Comparison of ENCODE assay signal across 25 cellular contexts in the genomic region with DNA sequence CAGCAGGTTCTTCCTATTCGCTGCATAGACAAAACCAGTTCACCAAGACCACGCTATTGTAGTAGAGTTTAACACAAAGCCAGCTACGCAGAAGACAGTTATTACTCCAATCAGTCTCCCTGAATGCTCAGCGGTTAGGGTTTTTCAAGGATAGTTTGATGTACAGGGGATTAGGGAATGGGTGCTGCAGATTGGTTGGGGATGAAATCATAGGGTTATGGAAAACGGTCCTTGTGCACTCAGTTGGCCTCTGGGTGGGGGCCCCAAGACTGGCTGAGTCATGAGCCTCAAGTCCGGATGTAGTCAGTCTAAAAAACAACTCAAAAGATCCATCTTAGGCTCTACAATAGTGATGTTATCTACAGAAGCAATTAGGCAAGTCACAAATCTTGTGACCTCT. TPM values are rescaled to one million over a fixed set of nuclear protein-coding genes. Genes with fewer than 3 reads are reported as not detected.
"Had no signal": no experiment of that assay in that cellular context is flagged by ENCODE, and none has a peak within 500 bp of the region (broad histone marks: within the 10 kb centered on the region; RNA-seq: fewer than 3 reads in every experiment).

No MANE protein-coding gene starts in this region.

- H3K9ac ChIP-seq: neural progenitor cell had no signal

- H3K27me3 ChIP-seq: foreskin keratinocyte, hepatocyte, neural progenitor cell, pancreas, right lobe of liver, suprapubic skin, thyroid gland, uterus had no signal

- H3K27me3 Mint-ChIP-seq: natural killer cell treated with Interleukin-12 subunit alpha and Interleukin-12 subunit beta and Interleukin-15 and Interleukin-18, amount 100 ng/mL, for 72 hours; type B pancreatic cell had no signal

- H3K27ac ChIP-seq: foreskin keratinocyte, hepatocyte, neural progenitor cell, pancreas, right lobe of liver, suprapubic skin, thyroid gland had no signal

- H3K9me3 ChIP-seq: pancreas, right lobe of liver, suprapubic skin, thyroid gland, uterus had no signal

- DNase-seq: dermis blood vessel endothelial cell; erythroblast; foreskin keratinocyte; kidney; left cardiac atrium; left ventricle myocardium superior; mesenchymal stem cell; midbrain; nucleus accumbens; pancreas; right lobe of liver; stimulated activated CD4-positive, alpha-beta T cell treated with anti-CD3 and anti-CD28 coated beads, Interleukin-4, amount 100 ng/mL, for 1 hour; stimulated activated CD8-positive, alpha-beta memory T cell treated with anti-CD3 and anti-CD28 coated beads, Interleukin-4, amount 100 ng/mL, for 48 hours; stimulated activated naive CD8-positive, alpha-beta T cell treated with anti-CD3 and anti-CD28 coated beads, Interleukin-15, Interleukin-2, amounts not matched to agents 100 U/mL and 50 U/mL, for 24 hours; thyroid gland; uterus had no signal

- H3K4me3 ChIP-seq: hepatocyte, lung, neural progenitor cell, pancreas, right lobe of liver, suprapubic skin, thyroid gland, uterus had no signal

- H3K9me3 Mint-ChIP-seq: stimulated activated effector memory CD8-positive, alpha-beta T cell treated with anti-CD3 and anti-CD28 coated beads, Interleukin-12 subunit alpha, Interleukin-12 subunit beta, amount 100 ng/mL, for 72 hours; type B pancreatic cell had no signal

- H3K4me2 ChIP-seq: hepatocyte, neural progenitor cell had no signal

- H3K36me3 ChIP-seq: neural progenitor cell, pancreas, right lobe of liver, suprapubic skin, thyroid gland, uterus had no signal

- H3K4me3 Mint-ChIP-seq: natural killer cell treated with Interleukin-12 subunit alpha and Interleukin-12 subunit beta and Interleukin-15 and Interleukin-18, amount 100 ng/mL, for 72 hours; neural progenitor cell; stimulated activated effector memory CD8-positive, alpha-beta T cell treated with anti-CD3 and anti-CD28 coated beads, Interleukin-12 subunit alpha, Interleukin-12 subunit beta, amount 100 ng/mL, for 72 hours; type B pancreatic cell had no signal

- H3K4me1 ChIP-seq: foreskin keratinocyte, neural progenitor cell, pancreas, uterus had no signal

- H3K27ac Mint-ChIP-seq: natural killer cell treated with Interleukin-12 subunit alpha and Interleukin-12 subunit beta and Interleukin-15 and Interleukin-18, amount 100 ng/mL, for 72 hours; progenitor cell of endocrine pancreas; stimulated activated effector memory CD8-positive, alpha-beta T cell treated with anti-CD3 and anti-CD28 coated beads, Interleukin-12 subunit alpha, Interleukin-12 subunit beta, amount 100 ng/mL, for 72 hours; type B pancreatic cell had no signal

- ATAC-seq: foreskin keratinocyte; natural killer cell treated with Interleukin-12 subunit alpha and Interleukin-12 subunit beta and Interleukin-15 and Interleukin-18, amount 100 ng/mL, for 72 hours; pancreas; right lobe of liver; stimulated activated effector memory CD8-positive, alpha-beta T cell treated with anti-CD3 and anti-CD28 coated beads, Interleukin-12 subunit alpha, Interleukin-12 subunit beta, amount 100 ng/mL, for 72 hours; stimulated activated naive CD8-positive, alpha-beta T cell treated with anti-CD3 and anti-CD28 coated beads, Interleukin-15, Interleukin-2, amounts not matched to agents 100 U/mL and 50 U/mL, for 24 hours had no signal

- H3K36me3 Mint-ChIP-seq: natural killer cell treated with Interleukin-12 subunit alpha and Interleukin-12 subunit beta and Interleukin-15 and Interleukin-18, amount 100 ng/mL, for 72 hours; neural progenitor cell; stimulated activated effector memory CD8-positive, alpha-beta T cell treated with anti-CD3 and anti-CD28 coated beads, Interleukin-12 subunit alpha, Interleukin-12 subunit beta, amount 100 ng/mL, for 72 hours; type B pancreatic cell had no signal

RNA-seq across cellular contexts. Expression of gene LIPC, which starts 57.5 kb away (rescaled TPM):
- total RNA-seq: endothelial cell of umbilical vein, foreskin keratinocyte had no signal
- polyA plus RNA-seq: endothelial cell of umbilical vein, foreskin keratinocyte had no signal
